ENCODE assay signal across 1 cellular context in genomic region chr19:17243340-17243853, GRCh38.
TF ChIP-seq lines count a peak whose summit lies in the region.

No MANE protein-coding gene starts in this region.

TF ChIP-seq in HepG2, 621 proteins besides CTCF, POLR2A, EP300 and RAD21 (continued from another document):
- 0 out of 2 replicates have a peak, but pooled peaks have one; percentile 39 for TF ChIP-seq CSRNP1 (CRISPR knock-in tag; IDR thresholded peaks at IDR 0.05)
- TF ChIP-seq ARID2 (CRISPR knock-in tag; IDR thresholded peaks at IDR 0.05; ENCODE audit: borderline replicate concordance), result no peak
- no peak for TF ChIP-seq ZNF564 (CRISPR knock-in tag; IDR thresholded peaks at IDR 0.05)
- peak; percentile 36; the same call in 1 of the 2 replicates for TF ChIP-seq TFAP4 (IDR thresholded peaks at IDR 0.05; ENCODE audit: borderline replicate concordance, low read depth)
TF ChIP-seq in HepG2: peak in this region for 46.
